In genomic region chr14:54572316-54572715, GRCh38 we compare ENCODE assay signal across 9 cellular contexts. TPM values are rescaled to one million over a fixed set of nuclear protein-coding genes. Genes with fewer than 3 reads are reported as not detected.
DNase-seq lines count a peak whose midpoint lies in the region; ATAC-seq, FAIRE-seq and TF ChIP-seq lines count a peak whose summit lies in the region.
"Had no signal": no experiment of that assay in that cellular context is flagged by ENCODE, and none has a peak within 500 bp of the region (broad histone marks: within the 10 kb centered on the region; RNA-seq: fewer than 3 reads in every experiment).

No MANE protein-coding gene starts in this region.

- no peak for ATAC-seq in HG02970 (IDR thresholded peaks at IDR 0.05; ENCODE audit: low FRiP score, unreplicated experiment)

- H3K4me2 ChIP-seq in astrocyte (ENCODE audit: low read length) (no peak overlapping the region), neural progenitor cell (no peak overlapping the region)

- no peaks in the 10 kb centered on the region for H3K9me3 ChIP-seq in astrocyte (ENCODE audit: insufficient read depth, low read depth, low read length)
- H3K9me3 ChIP-seq in neural progenitor cell (ENCODE audit: low read depth): no peaks in the 10 kb centered on the region

- H3K36me3 Mint-ChIP-seq in astrocyte (ENCODE audit: low read depth, unreplicated experiment) (peaks cover 44% of the 10 kb centered on the region), neural progenitor cell (peaks cover 19% of the 10 kb centered on the region)

- H3K27me3 ChIP-seq in astrocyte (ENCODE audit: insufficient read depth, low read length): no peaks in the 10 kb centered on the region
- peaks cover 27% of the 10 kb centered on the region for H3K27me3 ChIP-seq in neural progenitor cell

- H3K36me3 ChIP-seq in astrocyte (ENCODE audit: insufficient read depth, low read length): peaks cover 18% of the 10 kb centered on the region
- H3K36me3 ChIP-seq in neural progenitor cell: no peaks in the 10 kb centered on the region

- H3K27ac Mint-ChIP-seq in astrocyte (ENCODE audit: unreplicated experiment) (peak overlapping the region; percentile 10), neural progenitor cell (no peak overlapping the region)
- H3K27ac Mint-ChIP-seq: T-helper 1 cell treated with Interleukin-12 subunit alpha and Interleukin-12 subunit beta and Interleukin-4 antibody, amounts not matched to agents 30 μg/mL and 1 μg/mL, for 36 hours had no signal

- no peaks in the 10 kb centered on the region for H3K27me3 Mint-ChIP-seq in astrocyte (ENCODE audit: low read depth, unreplicated experiment)
- H3K27me3 Mint-ChIP-seq in neural progenitor cell (ENCODE audit: insufficient read depth, low read depth): no peaks in the 10 kb centered on the region

- no peak overlapping the region for H3K4me3 ChIP-seq in astrocyte (ENCODE audit: insufficient read depth, low read depth, low read length)
- no peak overlapping the region for H3K4me3 ChIP-seq in neural progenitor cell

- H3K9ac ChIP-seq in astrocyte (ENCODE audit: low read length): no peak overlapping the region
- H3K9ac ChIP-seq in neural progenitor cell: no peak overlapping the region

- peaks cover 66% of the 10 kb centered on the region for H4K20me1 ChIP-seq in astrocyte (ENCODE audit: insufficient read depth, low read length)
- H4K20me1 ChIP-seq in neural progenitor cell (ENCODE audit: low read depth): no peaks in the 10 kb centered on the region

- TF ChIP-seq CTCF in astrocyte (IDR thresholded peaks at IDR 0.05; ENCODE audit: insufficient read depth, low read depth, low read length) (peak; percentile 34), neural progenitor cell (IDR thresholded peaks at IDR 0.05) (peak; percentile 80)

- FAIRE-seq in astrocyte (lab: Jason Lieb, UNC): no peak

- H3K9me3 Mint-ChIP-seq in astrocyte (ENCODE audit: unreplicated experiment): peaks cover 2% of the 10 kb centered on the region
- peaks cover 9% of the 10 kb centered on the region for H3K9me3 Mint-ChIP-seq in neural progenitor cell

- peaks cover 8% of the 10 kb centered on the region for H3F3A ChIP-seq in neural progenitor cell (ENCODE audit: low read depth)

- H3K4me1 Mint-ChIP-seq in astrocyte (ENCODE audit: low read depth, unreplicated experiment) (peaks cover 46% of the 10 kb centered on the region), neural progenitor cell (peaks cover 16% of the 10 kb centered on the region)

- H3K27ac ChIP-seq in astrocyte (ENCODE audit: low read depth, low read length): no peak overlapping the region
- H3K27ac ChIP-seq in neural progenitor cell: no peak overlapping the region

- H2AFZ ChIP-seq in astrocyte (ENCODE audit: low read depth, low read length) (no peak overlapping the region), neural progenitor cell (replicated peaks) (no peak overlapping the region)

- DNase-seq in NCI-H2171 treated with DMSO at 0.1 percent for 48 hours (lab: John Stamatoyannopoulos, UW): peak; percentile 22
- DNase-seq in NCI-H2171 (lab: John Stamatoyannopoulos, UW): no peak
- peak; percentile 50 for DNase-seq in LHCN-M2 (ENCODE audit: low read depth)
- DNase-seq in astrocyte (ENCODE audit: low read depth): no peak
- peak; percentile 65 for DNase-seq in neural progenitor cell (ENCODE audit: low spot score)
- DNase-seq in nucleus accumbens (lab: John Stamatoyannopoulos, UW): no peak
- DNase-seq in activated effector memory CD4-positive, alpha-beta T cell treated with Interleukin-2 at 50 U/mL for 16 hours: no peak

- H3K4me1 ChIP-seq in astrocyte (ENCODE audit: insufficient read depth, low read length) (peaks cover 19% of the 10 kb centered on the region), neural progenitor cell (no peaks in the 10 kb centered on the region)

- no peak overlapping the region for H3K4me3 Mint-ChIP-seq in astrocyte (ENCODE audit: unreplicated experiment)
- H3K4me3 Mint-ChIP-seq in neural progenitor cell: no peak overlapping the region
- H3K4me3 Mint-ChIP-seq: T-helper 1 cell treated with Interleukin-12 subunit alpha and Interleukin-12 subunit beta and Interleukin-4 antibody, amounts not matched to agents 30 μg/mL and 1 μg/mL, for 36 hours had no signal

- H3K79me2 ChIP-seq in astrocyte (ENCODE audit: insufficient read depth, low read length): peaks cover 98% of the 10 kb centered on the region
- no peaks in the 10 kb centered on the region for H3K79me2 ChIP-seq in neural progenitor cell (ENCODE audit: low read depth)

RNA-seq across cellular contexts. Expression of gene SAMD4A, which starts 5.4 kb away (rescaled TPM):
- total RNA-seq in LHCN-M2 (2014; rRNA removed) (9.2 and 12.3 TPM in 2 replicates), astrocyte (68.2 and 69.0 TPM in 2 replicates), neural progenitor cell (ENCODE audit: low replicate concordance) (4.3 and 4.6 TPM in 2 replicates)
- 8.9 TPM for polyA plus RNA-seq in LHCN-M2 (2012)

Comparison
In these comparisons a context has a peak if more than half of its experiments do, and no peak if none do; other contexts are left out.
1. DNase-seq: peak in NCI-H2171 treated with DMSO at 0.1 percent for 48 hours (single experiment), LHCN-M2 (single experiment) and neural progenitor cell (single experiment); none in NCI-H2171 (single experiment), astrocyte (single experiment), nucleus accumbens (0 of 56) and activated effector memory CD4-positive, alpha-beta T cell treated with Interleukin-2 at 50 U/mL for 16 hours (single experiment).